Comparison of ENCODE assay signal across 9 cellular contexts in the genomic region with DNA sequence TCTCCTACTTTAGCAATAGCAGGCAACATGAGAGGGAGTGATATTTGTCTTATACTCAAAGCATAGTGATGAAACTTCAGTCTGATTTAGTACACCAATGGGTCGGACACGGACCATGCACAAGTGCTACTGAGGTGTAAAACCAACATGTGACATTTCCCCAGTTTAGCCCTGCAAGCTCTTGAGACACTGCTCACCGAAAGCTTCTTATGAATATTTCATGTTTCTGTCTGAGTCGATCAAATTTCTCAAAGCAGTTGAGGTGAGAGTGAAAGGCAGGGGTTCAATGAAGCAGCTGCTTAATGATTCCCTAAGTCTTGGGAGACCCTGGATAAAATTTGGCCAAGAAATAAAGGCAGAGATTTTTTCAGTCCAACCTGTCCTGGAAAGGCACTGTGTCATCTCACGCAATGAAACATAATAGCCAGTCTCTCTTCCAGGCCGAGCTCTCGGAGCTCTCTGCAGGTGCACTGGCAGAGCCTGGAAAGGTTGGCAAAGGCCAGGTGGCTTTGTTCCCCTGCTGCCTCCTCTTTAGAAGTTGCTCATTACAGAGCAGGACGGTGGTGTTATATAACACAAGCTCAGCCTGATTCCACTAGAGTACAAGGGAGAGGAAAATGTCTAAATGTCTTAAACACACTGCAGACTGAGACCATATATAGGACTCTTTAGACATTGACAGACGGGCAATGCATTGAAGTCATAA. TPM values are rescaled to one million over a fixed set of nuclear protein-coding genes. Genes with fewer than 3 reads are reported as not detected.
DNase-seq lines count a peak whose midpoint lies in the region; ATAC-seq and TF ChIP-seq lines count a peak whose summit lies in the region.
"Had no signal": no experiment of that assay in that cellular context is flagged by ENCODE, and none has a peak within 500 bp of the region (broad histone marks: within the 10 kb centered on the region; RNA-seq: fewer than 3 reads in every experiment).

No MANE protein-coding gene starts in this region.

- H3K4me2 ChIP-seq in parathyroid adenoma (ENCODE audit: low read length), result no peak overlapping the region

- no peaks in the 10 kb centered on the region for H3K36me3 Mint-ChIP-seq in activated CD4-positive, alpha-beta T cell treated with anti-CD3 and anti-CD28 coated beads, Interleukin-2, amount 10 ng/mL, durations not matched to agents 7 days and 5 days (ENCODE audit: low read depth)
- H3K36me3 Mint-ChIP-seq: activated naive CD8-positive, alpha-beta T cell had no signal

- ATAC-seq in GM19025 (IDR thresholded peaks at IDR 0.05; ENCODE audit: low read depth, unreplicated experiment), result peak; percentile 93
- ATAC-seq in HG02678 (IDR thresholded peaks at IDR 0.05; ENCODE audit: unreplicated experiment), result peak; percentile 97
- ATAC-seq in foreskin keratinocyte, result no peak

- no peak overlapping the region for H3K27ac Mint-ChIP-seq in activated CD4-positive, alpha-beta T cell treated with anti-CD3 and anti-CD28 coated beads, Interleukin-2, amount 10 ng/mL, durations not matched to agents 7 days and 5 days
- H3K27ac Mint-ChIP-seq: activated naive CD8-positive, alpha-beta T cell had no signal

- peaks cover 5% of the 10 kb centered on the region for H3K4me1 Mint-ChIP-seq in activated CD4-positive, alpha-beta T cell treated with anti-CD3 and anti-CD28 coated beads, Interleukin-2, amount 10 ng/mL, durations not matched to agents 7 days and 5 days

- H3K9ac ChIP-seq in parathyroid adenoma, result no peak overlapping the region

- H3K27me3 ChIP-seq in parathyroid adenoma (ENCODE audit: control insufficient read depth, insufficient read depth, low read length) (no peaks in the 10 kb centered on the region), BE2C (no peaks in the 10 kb centered on the region), foreskin keratinocyte (no peaks in the 10 kb centered on the region)
- H3K27me3 ChIP-seq: transverse colon had no signal

- TF ChIP-seq CTCF in parathyroid adenoma (IDR thresholded peaks at IDR 0.05) (no peak), BE2C (IDR thresholded peaks at IDR 0.05; ENCODE audit: low read depth, low read length) (no peak), foreskin keratinocyte (conservative IDR thresholded peaks at IDR 0.05) (no peak)

- H3K9me3 ChIP-seq in parathyroid adenoma (ENCODE audit: control insufficient read depth, low read length), result no peaks in the 10 kb centered on the region
- no peaks in the 10 kb centered on the region for H3K9me3 ChIP-seq in BE2C
- H3K9me3 ChIP-seq: transverse colon had no signal

- POLR2A ChIA-PET in activated CD4-positive, alpha-beta T cell treated with anti-CD3 and anti-CD28 coated beads, Interleukin-2, amount 10 ng/mL, durations not matched to agents 7 days and 5 days (lab: Charles Lee), result no interaction called here

- DNase-seq in NCI-H1105 (lab: John Stamatoyannopoulos, UW), result peak; percentile 7
- DNase-seq in BE2C, result no peak
- DNase-seq in foreskin keratinocyte, result no peak
- no peak for DNase-seq in activated CD4-positive, alpha-beta T cell treated with anti-CD3 and anti-CD28 coated beads, Interleukin-2, amount 10 ng/mL, durations not matched to agents 7 days and 5 days
- DNase-seq: transverse colon had no signal

- no peak overlapping the region for H3K4me3 Mint-ChIP-seq in activated CD4-positive, alpha-beta T cell treated with anti-CD3 and anti-CD28 coated beads, Interleukin-2, amount 10 ng/mL, durations not matched to agents 7 days and 5 days
- H3K4me3 Mint-ChIP-seq: activated naive CD8-positive, alpha-beta T cell had no signal

- H3K4me3 ChIP-seq in parathyroid adenoma (ENCODE audit: low read depth, low read length) (no peak overlapping the region), BE2C (ENCODE audit: low read depth, low read length) (no peak overlapping the region)
- H3K4me3 ChIP-seq: transverse colon had no signal

- peak overlapping the region; percentile 66 for H2AFZ ChIP-seq in parathyroid adenoma

- H3K9me3 Mint-ChIP-seq in activated CD4-positive, alpha-beta T cell treated with anti-CD3 and anti-CD28 coated beads, Interleukin-2, amount 10 ng/mL, durations not matched to agents 7 days and 5 days, result peaks cover 2% of the 10 kb centered on the region

- peaks cover 6% of the 10 kb centered on the region for H3K4me1 ChIP-seq in parathyroid adenoma
- H3K4me1 ChIP-seq in BE2C, result peaks cover 6% of the 10 kb centered on the region
- H3K4me1 ChIP-seq in foreskin keratinocyte, result no peaks in the 10 kb centered on the region

- H3K27me3 Mint-ChIP-seq in activated CD4-positive, alpha-beta T cell treated with anti-CD3 and anti-CD28 coated beads, Interleukin-2, amount 10 ng/mL, durations not matched to agents 7 days and 5 days, result peaks cover 5% of the 10 kb centered on the region
- H3K27me3 Mint-ChIP-seq: activated naive CD8-positive, alpha-beta T cell had no signal

- H3K27ac ChIP-seq in parathyroid adenoma, result no peak overlapping the region
- H3K27ac ChIP-seq in foreskin keratinocyte, result no peak overlapping the region
- H3K27ac ChIP-seq: transverse colon had no signal

- CTCF ChIA-PET in activated CD4-positive, alpha-beta T cell treated with anti-CD3 and anti-CD28 coated beads, Interleukin-2, amount 10 ng/mL, durations not matched to agents 7 days and 5 days (lab: Charles Lee), result interaction anchor here (1.7 to 2.4 kb wide), 2 partner anchors 12 to 73 kb away, joined by 5 to 10 read pairs; no protein-coding TSS in a partner anchor

- no peaks in the 10 kb centered on the region for H3K79me2 ChIP-seq in parathyroid adenoma

- no peaks in the 10 kb centered on the region for H3K36me3 ChIP-seq in parathyroid adenoma (ENCODE audit: control insufficient read depth, insufficient read depth, low read length)
- H3K36me3 ChIP-seq in BE2C, result no peaks in the 10 kb centered on the region
- H3K36me3 ChIP-seq: transverse colon had no signal

RNA-seq across cellular contexts. Expression of gene XPNPEP1, which starts 33.9 kb away (rescaled TPM):
- 121 TPM for polyA plus RNA-seq in BE2C (2012; ENCODE audit: insufficient read depth, insufficient read length, low read depth)
- total RNA-seq in foreskin keratinocyte, result 58.8 TPM in 2 replicates
- polyA plus RNA-seq in foreskin keratinocyte, result 37.5 and 43.8 TPM in 2 replicates
- total RNA-seq in activated CD4-positive, alpha-beta T cell treated with anti-CD3 and anti-CD28 coated beads, Interleukin-2, amount 10 ng/mL, durations not matched to agents 7 days and 5 days, result 10 to 100 TPM; 83.2 to 87.3 TPM

RNA-seq across cellular contexts. Expression of gene ADD3, which starts 50.5 kb away (rescaled TPM):
- 26.0 TPM for polyA plus RNA-seq in BE2C (2012; ENCODE audit: insufficient read depth, insufficient read length, low read depth)
- total RNA-seq in foreskin keratinocyte, result 30.2 and 30.3 TPM in 2 replicates
- 5.6 and 7.1 TPM in 2 replicates for polyA plus RNA-seq in foreskin keratinocyte
- 100 to 1,000 TPM; 360 to 444 TPM for total RNA-seq in activated CD4-positive, alpha-beta T cell treated with anti-CD3 and anti-CD28 coated beads, Interleukin-2, amount 10 ng/mL, durations not matched to agents 7 days and 5 days

Comparison
In these comparisons a context has a peak if more than half of its experiments do, and no peak if none do; other contexts are left out.
1. RNA of gene ADD3, which starts 50.5 kb away (total RNA-seq): 360 to 444 TPM in activated CD4-positive, alpha-beta T cell treated with anti-CD3 and anti-CD28 coated beads, Interleukin-2, amount 10 ng/mL, durations not matched to agents 7 days and 5 days; 30.2 to 30.3 TPM in foreskin keratinocyte; every median in the first group is over 10 times any median in the second.